In genomic region chr12:54009171-54010052, GRCh38 we compare ENCODE assay signal across 8 cellular contexts. TPM values are rescaled to one million over a fixed set of nuclear protein-coding genes. Genes with fewer than 3 reads are reported as not detected.
DNase-seq lines count a peak whose midpoint lies in the region; ATAC-seq and TF ChIP-seq lines count a peak whose summit lies in the region.

No MANE protein-coding gene starts in this region.

- H3K4me3 Mint-ChIP-seq in T-helper 1 cell treated with Interleukin-12 subunit alpha and Interleukin-12 subunit beta and Interleukin-4 antibody, amounts not matched to agents 30 μg/mL and 1 μg/mL, for 36 hours, result peak overlapping the region; percentile 14
- peak overlapping the region; percentile 35 for H3K4me3 Mint-ChIP-seq in WTC11

- CTCF ChIA-PET in WTC11 (lab: Charles Lee), result interaction anchor here (0.6 to 10.8 kb wide), 24 partner anchors 8 to 381 kb away, joined by 3 to 107 read pairs (median 5); partner anchors contain the start of genes HOXC10, HOXC11, HOXC5 and HOXC6

- no peaks in the 10 kb centered on the region for H3K9me3 ChIP-seq in hepatocyte (ENCODE audit: low read depth)
- H3K9me3 ChIP-seq in subcutaneous abdominal adipose tissue (ENCODE audit: control insufficient read depth in 5 of 5, low read length in 5 of 5), result no peaks in the 10 kb centered on the region

- no peaks in the 10 kb centered on the region for H3K9me2 ChIP-seq in hepatocyte (replicated peaks; ENCODE audit: insufficient read depth)

- H3K27me3 ChIP-seq in hepatocyte, result peaks cover 88% of the 10 kb centered on the region
- peaks cover 4 to 44% (median 10%) of the 10 kb centered on the region in 5 donors for H3K27me3 ChIP-seq in subcutaneous abdominal adipose tissue (ENCODE audit: control insufficient read depth in 5 of 5, insufficient read depth in 4 of 5, low read length in 5 of 5)

- no peaks in the 10 kb centered on the region for H3K36me3 Mint-ChIP-seq in T-helper 1 cell treated with Interleukin-12 subunit alpha and Interleukin-12 subunit beta and Interleukin-4 antibody, amounts not matched to agents 30 μg/mL and 1 μg/mL, for 36 hours (ENCODE audit: low read depth)
- H3K36me3 Mint-ChIP-seq in WTC11, result no peaks in the 10 kb centered on the region

- no peaks in the 10 kb centered on the region for H4K20me1 ChIP-seq in hepatocyte (ENCODE audit: insufficient read depth, poor library complexity, severe bottlenecking)

- H3K27ac ChIP-seq in hepatocyte (peak overlapping the region; percentile 81), subcutaneous abdominal adipose tissue (ENCODE audit: low read depth, low read length) (peak overlapping the region; percentile 87)

- H3K4me2 ChIP-seq in hepatocyte, result peak overlapping the region; percentile 95

- WGBS in hepatocyte (ENCODE audit: low lambda C conversion rate, missing lambda C conversion rate), result 7% methylated on average over 39 of the region's 51 CpGs

- ATAC-seq in WTC11, result no peak

- no peak overlapping the region for H2AFZ ChIP-seq in hepatocyte

- H3K27me3 Mint-ChIP-seq in T-helper 1 cell treated with Interleukin-12 subunit alpha and Interleukin-12 subunit beta and Interleukin-4 antibody, amounts not matched to agents 30 μg/mL and 1 μg/mL, for 36 hours (ENCODE audit: low read depth), result peaks cover 99% of the 10 kb centered on the region
- peaks cover 100% of the 10 kb centered on the region for H3K27me3 Mint-ChIP-seq in WTC11 (ENCODE audit: low read depth)

- H3K36me3 ChIP-seq in hepatocyte (replicated peaks; ENCODE audit: insufficient read depth, low read depth) (no peaks in the 10 kb centered on the region), subcutaneous abdominal adipose tissue (ENCODE audit: control insufficient read depth in 5 of 5, insufficient read depth in 5 of 5, low read length in 5 of 5) (no peaks in the 10 kb centered on the region)

- H3K79me2 ChIP-seq in hepatocyte, result peaks cover 4% of the 10 kb centered on the region

- H3K4me3 ChIP-seq in hepatocyte (no peak overlapping the region), subcutaneous abdominal adipose tissue (ENCODE audit: low read depth in 1 of 5, low read length in 5 of 5) (peak overlapping the region; percentile 50 to 76 (median 68))

- no peak for DNase-seq in T-helper 1 cell
- no peak for DNase-seq in WTC11 (ENCODE audit: low spot score)
- peak; percentile 54 for DNase-seq in hepatocyte (ENCODE audit: low spot score)
- DNase-seq in cerebellar cortex (ENCODE audit: low spot score), result no peak
- no peak for DNase-seq in C1 segment of cervical spinal cord (lab: John Stamatoyannopoulos, UW)
- DNase-seq in glomerular visceral epithelial cell (ENCODE audit: extremely low spot score), result no peak

- TF ChIP-seq CTCF in WTC11 (IDR thresholded peaks at IDR 0.05) (no peak), hepatocyte (IDR thresholded peaks at IDR 0.05; ENCODE audit: poor library complexity) (no peak)

- peaks cover 17% of the 10 kb centered on the region for H3K4me1 Mint-ChIP-seq in T-helper 1 cell treated with Interleukin-12 subunit alpha and Interleukin-12 subunit beta and Interleukin-4 antibody, amounts not matched to agents 30 μg/mL and 1 μg/mL, for 36 hours (ENCODE audit: low read depth)
- peaks cover 25% of the 10 kb centered on the region for H3K4me1 Mint-ChIP-seq in WTC11

- peak overlapping the region; percentile 22 to 81 (median 57) for H3K9ac ChIP-seq in subcutaneous abdominal adipose tissue (ENCODE audit: low read length in 5 of 5)

- no peaks in the 10 kb centered on the region for H3K9me3 Mint-ChIP-seq in T-helper 1 cell treated with Interleukin-12 subunit alpha and Interleukin-12 subunit beta and Interleukin-4 antibody, amounts not matched to agents 30 μg/mL and 1 μg/mL, for 36 hours
- H3K9me3 Mint-ChIP-seq in WTC11, result no peaks in the 10 kb centered on the region

- H3K27ac Mint-ChIP-seq in T-helper 1 cell treated with Interleukin-12 subunit alpha and Interleukin-12 subunit beta and Interleukin-4 antibody, amounts not matched to agents 30 μg/mL and 1 μg/mL, for 36 hours, result peak overlapping the region; percentile 49
- H3K27ac Mint-ChIP-seq in WTC11, result no peak overlapping the region

- H3K4me1 ChIP-seq in hepatocyte (ENCODE audit: insufficient read depth) (peaks cover 15% of the 10 kb centered on the region), subcutaneous abdominal adipose tissue (ENCODE audit: control insufficient read depth in 5 of 5, insufficient read depth in 5 of 5, low read length in 5 of 5) (peaks cover 1 to 83% (median 75%) of the 10 kb centered on the region in 5 donors)

- POLR2A ChIA-PET in WTC11 (lab: Charles Lee), result interaction anchor here (0.7 kb wide), 1 partner anchor 19 kb away, joined by 3 read pairs; the partner anchor contains the start of gene HOXC6

TF ChIP-seq in WTC11, 78 proteins besides CTCF, POLR2A, EP300 and RAD21 (continues in another document):
- TF ChIP-seq PRDM15 (CRISPR knock-in tag; IDR thresholded peaks at IDR 0.05) (no peak), ZNF671 (CRISPR knock-in tag; IDR thresholded peaks at IDR 0.05) (no peak), ELF4 (CRISPR knock-in tag; IDR thresholded peaks at IDR 0.05; ENCODE audit: low read depth) (no peak), SOX15 (CRISPR knock-in tag; IDR thresholded peaks at IDR 0.05) (no peak), CREM (CRISPR knock-in tag; IDR thresholded peaks at IDR 0.05) (no peak), JUN (CRISPR knock-in tag; IDR thresholded peaks at IDR 0.05) (no peak), PRRX2 (CRISPR knock-in tag; IDR thresholded peaks at IDR 0.05) (no peak), ZBTB21 (CRISPR knock-in tag; IDR thresholded peaks at IDR 0.05; ENCODE audit: borderline replicate concordance) (no peak)
- TF ChIP-seq, protein P1, sequence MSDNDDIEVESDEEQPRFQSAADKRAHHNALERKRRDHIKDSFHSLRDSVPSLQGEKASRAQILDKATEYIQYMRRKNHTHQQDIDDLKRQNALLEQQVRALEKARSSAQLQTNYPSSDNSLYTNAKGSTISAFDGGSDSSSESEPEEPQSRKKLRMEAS (CRISPR knock-in tag; IDR thresholded peaks at IDR 0.05), result no peak
- TF ChIP-seq, protein P2, sequence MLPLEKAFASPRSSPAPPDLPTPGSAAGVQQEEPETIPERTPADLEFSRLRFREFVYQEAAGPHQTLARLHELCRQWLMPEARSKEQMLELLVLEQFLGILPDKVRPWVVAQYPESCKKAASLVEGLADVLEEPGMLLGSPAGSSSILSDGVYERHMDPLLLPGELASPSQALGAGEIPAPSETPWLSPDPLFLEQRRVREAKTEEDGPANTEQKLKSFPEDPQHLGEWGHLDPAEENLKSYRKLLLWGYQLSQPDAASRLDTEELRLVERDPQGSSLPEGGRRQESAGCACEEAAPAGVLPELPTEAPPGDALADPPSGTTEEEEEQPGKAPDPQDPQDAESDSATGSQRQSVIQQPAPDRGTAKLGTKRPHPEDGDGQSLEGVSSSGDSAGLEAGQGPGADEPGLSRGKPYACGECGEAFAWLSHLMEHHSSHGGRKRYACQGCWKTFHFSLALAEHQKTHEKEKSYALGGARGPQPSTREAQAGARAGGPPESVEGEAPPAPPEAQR (CRISPR knock-in tag; IDR thresholded peaks at IDR 0.05), result no peak
- TF ChIP-seq, protein P3, sequence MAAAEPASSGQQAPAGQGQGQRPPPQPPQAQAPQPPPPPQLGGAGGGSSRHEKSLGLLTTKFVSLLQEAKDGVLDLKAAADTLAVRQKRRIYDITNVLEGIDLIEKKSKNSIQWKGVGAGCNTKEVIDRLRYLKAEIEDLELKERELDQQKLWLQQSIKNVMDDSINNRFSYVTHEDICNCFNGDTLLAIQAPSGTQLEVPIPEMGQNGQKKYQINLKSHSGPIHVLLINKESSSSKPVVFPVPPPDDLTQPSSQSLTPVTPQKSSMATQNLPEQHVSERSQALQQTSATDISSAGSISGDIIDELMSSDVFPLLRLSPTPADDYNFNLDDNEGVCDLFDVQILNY (CRISPR knock-in tag; IDR thresholded peaks at IDR 0.05), result no peak

RNA-seq across cellular contexts. Expression of gene HOXC8, which starts 0.6 kb away (rescaled TPM):
- total RNA-seq in WTC11 (2021) (not detected in 3 replicates), hepatocyte (1.6 and 2.0 TPM in 2 replicates)
- 6.4 and 8.5 TPM in 2 replicates for polyA plus RNA-seq in hepatocyte

RNA-seq across cellular contexts. Expression of gene HOXC9, which starts 9.5 kb away (rescaled TPM):
- total RNA-seq in WTC11 (2021) (not detected in 3 replicates), hepatocyte (0.10 and 0.60 TPM in 2 replicates)
- polyA plus RNA-seq in hepatocyte, result 2.7 and 4.1 TPM in 2 replicates

RNA-seq across cellular contexts. Expression of gene HOXC6, which starts 18.8 kb away (rescaled TPM):
- total RNA-seq in WTC11 (2021), result not detected in 3 replicates
- 2.6 and 4.5 TPM in 2 replicates for total RNA-seq in hepatocyte
- polyA plus RNA-seq in hepatocyte, result 11.1 and 12.1 TPM in 2 replicates

RNA-seq across cellular contexts. Expression of gene HOXC5, which starts 23.4 kb away (rescaled TPM):
- not detected in 3 replicates for total RNA-seq in WTC11 (2021)
- total RNA-seq in hepatocyte, result 0.20 and 0.40 TPM in 2 replicates
- 0.18 and 1.1 TPM in 2 replicates for polyA plus RNA-seq in hepatocyte

RNA-seq across cellular contexts. Expression of gene HOXC10, which starts 24.5 kb away (rescaled TPM):
- total RNA-seq in WTC11 (2021) (0.09 TPM in 1 of 3 replicates, not detected in the others), hepatocyte (0.23 and 0.60 TPM in 2 replicates)
- polyA plus RNA-seq in hepatocyte, result 1.6 and 1.7 TPM in 2 replicates
